19 cellular contexts compared by ENCODE assay signal in genomic region chr16:71911121-71911520, GRCh38. TPM values are rescaled to one million over a fixed set of nuclear protein-coding genes. Genes with fewer than 3 reads are reported as not detected.
DNase-seq lines count a peak whose midpoint lies in the region; ATAC-seq and TF ChIP-seq lines count a peak whose summit lies in the region.
"Had no signal": no experiment of that assay in that cellular context is flagged by ENCODE, and none has a peak within 500 bp of the region (broad histone marks: within the 10 kb centered on the region; RNA-seq: fewer than 3 reads in every experiment).

No MANE protein-coding gene starts in this region.

- peaks cover 77% of the 10 kb centered on the region for H3K4me1 Mint-ChIP-seq in activated T-cell treated with anti-CD3 and anti-CD28 coated beads, Interleukin-2, amount 50 U/mL, for 24 hours (ENCODE audit: low read depth)
- H3K4me1 Mint-ChIP-seq in activated T-cell treated with anti-CD3 and anti-CD28 coated beads, Interleukin-2, amount 50 U/mL, for 72 hours (ENCODE audit: low read depth), result peaks cover 78% of the 10 kb centered on the region
- H3K4me1 Mint-ChIP-seq in T-helper 17 cell (peaks cover 51% of the 10 kb centered on the region), progenitor cell of endocrine pancreas (ENCODE audit: low read depth) (peaks cover 7% of the 10 kb centered on the region)
- H3K4me1 Mint-ChIP-seq in CD8-positive, alpha-beta memory T cell, result peaks cover 75 to 91% (median 88%) of the 10 kb centered on the region in 3 donors
- peaks cover 45% of the 10 kb centered on the region for H3K4me1 Mint-ChIP-seq in activated T-helper 17 cell treated with anti-CD3 and anti-CD28 coated beads, Interleukin-2, amount 50 U/mL, for 72 hours

- peaks cover 77% of the 10 kb centered on the region for H3K36me3 Mint-ChIP-seq in activated T-cell treated with anti-CD3 and anti-CD28 coated beads, Interleukin-2, amount 50 U/mL, for 24 hours (ENCODE audit: low read depth)
- peaks cover 8 to 22% of the 10 kb centered on the region in 2 donors for H3K36me3 Mint-ChIP-seq in activated T-cell treated with anti-CD3 and anti-CD28 coated beads, Interleukin-2, amount 50 U/mL, for 72 hours (ENCODE audit: insufficient read depth in 2 of 2)
- peaks cover 2% of the 10 kb centered on the region for H3K36me3 Mint-ChIP-seq in T-helper 17 cell (ENCODE audit: low read depth)
- H3K36me3 Mint-ChIP-seq in progenitor cell of endocrine pancreas (ENCODE audit: insufficient read depth), result peaks cover 29% of the 10 kb centered on the region
- peaks cover 0 to 50% (median 6%) of the 10 kb centered on the region in 3 donors for H3K36me3 Mint-ChIP-seq in CD8-positive, alpha-beta memory T cell
- peaks cover 95% of the 10 kb centered on the region for H3K36me3 Mint-ChIP-seq in activated T-helper 17 cell treated with anti-CD3 and anti-CD28 coated beads, Interleukin-2, amount 50 U/mL, for 72 hours (ENCODE audit: low read depth)

- POLR2A ChIA-PET in CD8-positive, alpha-beta memory T cell (lab: Charles Lee), result no interaction called here

- DNase-seq in activated T-cell treated with anti-CD3 and anti-CD28 coated beads, Interleukin-2, amount 50 U/mL, for 24 hours, result no peak
- no peak for DNase-seq in activated T-cell treated with anti-CD3 and anti-CD28 coated beads, Interleukin-2, amount 50 U/mL, for 72 hours
- DNase-seq in T-helper 17 cell (no peak), left lobe of liver (ENCODE audit: low spot score) (no peak), progenitor cell of endocrine pancreas (ENCODE audit: low spot score, unreplicated experiment) (no peak), omental fat pad (ENCODE audit: low spot score) (no peak)
- no peak for DNase-seq in CD8-positive, alpha-beta memory T cell
- DNase-seq: BE2C; KBM-7; NCI-H1105 treated with DMSO at 0.1 percent for 48 hours; NCI-H146; NCI-H2029; NCI-H446 treated with DMSO at 0.1 percent for 48 hours; NCI-H526; NCI-H82; NK-92 treated with Interleukin-12 subunit alpha and Interleukin-12 subunit beta, amount 100 ng/mL, for 24 hours; PC-3 had no signal

- no peaks in the 10 kb centered on the region for H3K9me3 Mint-ChIP-seq in activated T-cell treated with anti-CD3 and anti-CD28 coated beads, Interleukin-2, amount 50 U/mL, for 24 hours
- H3K9me3 Mint-ChIP-seq in activated T-cell treated with anti-CD3 and anti-CD28 coated beads, Interleukin-2, amount 50 U/mL, for 72 hours, result no peaks in the 10 kb centered on the region
- H3K9me3 Mint-ChIP-seq in progenitor cell of endocrine pancreas (ENCODE audit: low read depth), result peaks cover 4% of the 10 kb centered on the region
- no peaks in the 10 kb centered on the region for H3K9me3 Mint-ChIP-seq in CD8-positive, alpha-beta memory T cell
- no peaks in the 10 kb centered on the region for H3K9me3 Mint-ChIP-seq in activated T-helper 17 cell treated with anti-CD3 and anti-CD28 coated beads, Interleukin-2, amount 50 U/mL, for 72 hours

- no peak for TF ChIP-seq CTCF in progenitor cell of endocrine pancreas (IDR thresholded peaks at IDR 0.05; ENCODE audit: unreplicated experiment)
- no peak for TF ChIP-seq CTCF in omental fat pad (IDR thresholded peaks at IDR 0.05)

- H3K27me3 ChIP-seq in CD8-positive, alpha-beta memory T cell (ENCODE audit: insufficient read depth, low read length, poor library complexity, severe bottlenecking), result no peaks in the 10 kb centered on the region
- H3K27me3 ChIP-seq: BE2C had no signal

- peak overlapping the region; percentile 66 for H3K27ac Mint-ChIP-seq in activated T-cell treated with anti-CD3 and anti-CD28 coated beads, Interleukin-2, amount 50 U/mL, for 24 hours
- no peak overlapping the region for H3K27ac Mint-ChIP-seq in activated T-cell treated with anti-CD3 and anti-CD28 coated beads, Interleukin-2, amount 50 U/mL, for 72 hours
- H3K27ac Mint-ChIP-seq in T-helper 17 cell, result no peak overlapping the region
- H3K27ac Mint-ChIP-seq in progenitor cell of endocrine pancreas, result peak overlapping the region; percentile 77
- peak overlapping the region in 2 of 8 donors; percentile 43 to 66 for H3K27ac Mint-ChIP-seq in CD8-positive, alpha-beta memory T cell
- no peak overlapping the region for H3K27ac Mint-ChIP-seq in activated T-helper 17 cell treated with anti-CD3 and anti-CD28 coated beads, Interleukin-2, amount 50 U/mL, for 72 hours

- no peak for ATAC-seq in activated T-cell treated with anti-CD3 and anti-CD28 coated beads, Interleukin-2, amount 50 U/mL, for 72 hours (replicated peaks in 1 of 2)
- ATAC-seq in T-helper 17 cell (no peak), left lobe of liver (peak; percentile 10), omental fat pad (ENCODE audit: low FRiP score) (no peak)
- no peak for ATAC-seq in activated T-helper 17 cell treated with anti-CD3 and anti-CD28 coated beads, Interleukin-2, amount 50 U/mL, for 72 hours (replicated peaks)
- ATAC-seq: PC-3 had no signal

- peaks cover 5% of the 10 kb centered on the region for H3K36me3 ChIP-seq in CD8-positive, alpha-beta memory T cell (ENCODE audit: insufficient read depth, low read length)

- CTCF ChIA-PET in CD8-positive, alpha-beta memory T cell (lab: Charles Lee), result interaction anchor here (0.8 kb wide), 1 partner anchor 17 kb away, joined by 3 read pairs; no protein-coding TSS in a partner anchor

- H3K27me3 Mint-ChIP-seq in activated T-cell treated with anti-CD3 and anti-CD28 coated beads, Interleukin-2, amount 50 U/mL, for 24 hours, result no peaks in the 10 kb centered on the region
- H3K27me3 Mint-ChIP-seq in activated T-cell treated with anti-CD3 and anti-CD28 coated beads, Interleukin-2, amount 50 U/mL, for 72 hours (ENCODE audit: low read depth), result no peaks in the 10 kb centered on the region
- no peaks in the 10 kb centered on the region for H3K27me3 Mint-ChIP-seq in T-helper 17 cell
- H3K27me3 Mint-ChIP-seq in progenitor cell of endocrine pancreas, result no peaks in the 10 kb centered on the region
- H3K27me3 Mint-ChIP-seq in CD8-positive, alpha-beta memory T cell, result no peaks in the 10 kb centered on the region
- no peaks in the 10 kb centered on the region for H3K27me3 Mint-ChIP-seq in activated T-helper 17 cell treated with anti-CD3 and anti-CD28 coated beads, Interleukin-2, amount 50 U/mL, for 72 hours

- no peak overlapping the region for H3K4me3 Mint-ChIP-seq in activated T-cell treated with anti-CD3 and anti-CD28 coated beads, Interleukin-2, amount 50 U/mL, for 24 hours
- no peak overlapping the region for H3K4me3 Mint-ChIP-seq in activated T-cell treated with anti-CD3 and anti-CD28 coated beads, Interleukin-2, amount 50 U/mL, for 72 hours
- peak overlapping the region; percentile 2 for H3K4me3 Mint-ChIP-seq in T-helper 17 cell
- no peak overlapping the region for H3K4me3 Mint-ChIP-seq in progenitor cell of endocrine pancreas (ENCODE audit: low read depth)
- H3K4me3 Mint-ChIP-seq in CD8-positive, alpha-beta memory T cell, result peak overlapping the region in 3 of 7 donors; percentile 20 to 45 (median 44)
- H3K4me3 Mint-ChIP-seq in activated T-helper 17 cell treated with anti-CD3 and anti-CD28 coated beads, Interleukin-2, amount 50 U/mL, for 72 hours, result no peak overlapping the region

- no peak overlapping the region for H3K27ac ChIP-seq in CD8-positive, alpha-beta memory T cell (ENCODE audit: low read depth, low read length)
- H3K27ac ChIP-seq: 22Rv1 had no signal

- no peaks in the 10 kb centered on the region for H3K9me3 ChIP-seq in T-helper 17 cell (ENCODE audit: control insufficient read depth, low read length, poor library complexity, severe bottlenecking)
- no peaks in the 10 kb centered on the region for H3K9me3 ChIP-seq in CD8-positive, alpha-beta memory T cell (ENCODE audit: low read length)
- H3K9me3 ChIP-seq: BE2C had no signal

- peaks cover 58% of the 10 kb centered on the region for H3K4me1 ChIP-seq in CD8-positive, alpha-beta memory T cell (ENCODE audit: insufficient read depth, low read length)
- H3K4me1 ChIP-seq: BE2C had no signal

- H3K4me3 ChIP-seq in CD8-positive, alpha-beta memory T cell (ENCODE audit: low read length), result no peak overlapping the region

RNA-seq across cellular contexts. Expression of gene IST1, which starts 15.8 kb away (rescaled TPM):
- total RNA-seq in activated T-cell treated with anti-CD3 and anti-CD28 coated beads, Interleukin-2, amount 50 U/mL, for 72 hours, result 100 to 1,000 TPM; 190 to 194 TPM
- total RNA-seq in T-helper 17 cell, result 100 to 1,000 TPM; 262 to 283 TPM
- 56.2 TPM for total RNA-seq in left lobe of liver
- 280 and 304 TPM in 2 replicates for total RNA-seq in progenitor cell of endocrine pancreas
- 100 to 1,000 TPM; 172 to 177 TPM for total RNA-seq in CD8-positive, alpha-beta memory T cell
- polyA plus RNA-seq in CD8-positive, alpha-beta memory T cell, result 144 TPM
- total RNA-seq in activated T-helper 17 cell treated with anti-CD3 and anti-CD28 coated beads, Interleukin-2, amount 50 U/mL, for 72 hours, result 100 to 1,000 TPM; 159 to 217 TPM
- 100 to 1,000 TPM; 229 to 249 (median 230) TPM for total RNA-seq in omental fat pad

RNA-seq across cellular contexts. Expression of gene ZNF821, which starts 27.1 kb away (rescaled TPM):
- 10 to 100 TPM; 12.7 to 15.4 TPM for total RNA-seq in activated T-cell treated with anti-CD3 and anti-CD28 coated beads, Interleukin-2, amount 50 U/mL, for 72 hours
- total RNA-seq in T-helper 17 cell (10 to 100 TPM; 12.2 to 14.1 TPM), left lobe of liver (2.4 TPM), progenitor cell of endocrine pancreas (32.3 and 32.6 TPM in 2 replicates), omental fat pad (10 to 100 TPM in 1 of 4 donors, 1 to 10 TPM in 3; 1.3 to 10.1 (median 4.4) TPM)
- 1 to 10 TPM; 3.3 to 5.3 TPM for total RNA-seq in CD8-positive, alpha-beta memory T cell
- polyA plus RNA-seq in CD8-positive, alpha-beta memory T cell, result 12.6 TPM
- 10 to 100 TPM in 1 of 2 donors, 1 to 10 TPM in 1; 6.3 to 12.2 TPM for total RNA-seq in activated T-helper 17 cell treated with anti-CD3 and anti-CD28 coated beads, Interleukin-2, amount 50 U/mL, for 72 hours

Comparison
In these comparisons a context has a peak if more than half of its experiments do, and no peak if none do; other contexts are left out.
1. H3K27ac Mint-ChIP-seq: peak in activated T-cell treated with anti-CD3 and anti-CD28 coated beads, Interleukin-2, amount 50 U/mL, for 24 hours (single experiment) and progenitor cell of endocrine pancreas (single experiment); none in activated T-cell treated with anti-CD3 and anti-CD28 coated beads, Interleukin-2, amount 50 U/mL, for 72 hours (single experiment), T-helper 17 cell (single experiment) and activated T-helper 17 cell treated with anti-CD3 and anti-CD28 coated beads, Interleukin-2, amount 50 U/mL, for 72 hours (single experiment).